8 cellular contexts compared by ENCODE assay signal in the genomic region with DNA sequence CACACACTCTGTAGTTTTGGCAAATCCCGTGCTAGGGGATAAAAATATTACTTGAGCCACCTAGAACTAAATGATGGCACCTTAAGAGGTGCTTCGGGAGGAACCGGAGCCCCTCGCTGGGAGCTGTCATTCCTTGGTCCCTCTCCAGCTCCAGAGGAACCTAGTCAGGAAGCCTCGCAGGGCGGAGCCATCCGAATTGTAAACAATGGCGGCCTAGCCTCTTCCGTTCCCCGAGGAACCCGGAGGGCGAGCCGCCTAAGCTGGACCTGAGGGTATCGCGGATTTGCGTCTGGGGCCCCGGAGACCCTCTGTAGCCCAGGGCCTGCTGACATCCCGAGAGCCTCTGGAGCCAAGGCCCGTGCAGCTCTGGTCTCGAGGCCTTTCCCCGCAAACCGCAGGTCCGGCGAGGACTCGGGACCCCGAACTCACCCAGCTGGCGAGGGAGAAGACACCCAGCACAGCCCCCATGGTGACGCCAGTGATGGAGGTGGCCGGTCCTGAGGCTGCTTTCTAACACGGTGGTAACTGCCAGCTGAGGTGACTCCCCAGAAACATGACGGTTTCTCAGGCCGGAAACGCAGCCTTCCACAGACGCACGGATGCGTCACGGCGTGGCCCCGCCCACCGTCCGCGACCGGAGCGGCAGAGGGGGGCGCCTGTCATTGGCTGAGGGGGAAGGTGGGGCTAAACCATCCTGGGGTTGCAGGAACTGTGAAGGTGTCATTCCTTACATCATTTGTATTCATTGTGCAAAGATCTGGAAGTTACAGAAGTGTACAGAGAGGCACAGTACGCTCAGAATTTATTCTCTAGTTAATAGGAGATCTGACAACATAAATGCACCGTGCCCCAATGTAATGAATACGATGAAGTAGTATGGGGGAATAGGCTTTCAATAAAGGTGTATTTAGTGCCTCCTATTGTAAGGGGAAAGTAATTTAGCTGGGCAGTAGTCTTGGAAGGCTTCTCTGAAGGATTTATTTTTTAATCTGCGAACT.
DNase-seq lines count a peak whose midpoint lies in the region; ATAC-seq lines count a peak whose summit lies in the region.

A gene (minus strand): TSS at position 587 of the 998 bp plus-strand sequence. CDS start 119 bp downstream, at position 468.

- peak within 1 kb of the TSS; percentile 93 to 96 for H3K27ac Mint-ChIP-seq in effector memory CD8-positive, alpha-beta T cell
- peak within 1 kb of the TSS; percentile 94 for H3K27ac Mint-ChIP-seq in memory B cell

- no peaks in the 10 kb centered on the region for H3K9me3 Mint-ChIP-seq in effector memory CD8-positive, alpha-beta T cell
- no peaks in the 10 kb centered on the region for H3K9me3 Mint-ChIP-seq in memory B cell

- peaks cover 35 to 44% of the 10 kb centered on the region in 2 donors for H3K4me1 Mint-ChIP-seq in effector memory CD8-positive, alpha-beta T cell (ENCODE audit: low read depth in 2 of 2)
- H3K4me1 Mint-ChIP-seq in memory B cell, result peaks cover 27% of the 10 kb centered on the region

- no peaks in the 10 kb centered on the region for H3K27me3 Mint-ChIP-seq in effector memory CD8-positive, alpha-beta T cell
- no peaks in the 10 kb centered on the region for H3K27me3 Mint-ChIP-seq in memory B cell

- ATAC-seq in GM21367 (IDR thresholded peaks at IDR 0.05; ENCODE audit: unreplicated experiment) (peak; percentile 91), memory B cell (ENCODE audit: low read depth) (peak; percentile 90)
- peak; percentile 92 for ATAC-seq in effector memory CD8-positive, alpha-beta T cell (replicated peaks)

- H3K36me3 Mint-ChIP-seq in effector memory CD8-positive, alpha-beta T cell (ENCODE audit: insufficient read depth), result peaks cover 16% of the 10 kb centered on the region
- H3K36me3 Mint-ChIP-seq in memory B cell, result peaks cover 2% of the 10 kb centered on the region

- DNase-seq in COR-L47 (lab: John Stamatoyannopoulos, UW) (peak; percentile 89), HUDEP-2 (lab: John Stamatoyannopoulos, UW; ENCODE audit: unreplicated experiment in 76 of 76) (peak in 75 of 76 experiments; percentile 14 to 96 (median 86)), NOMO-1 treated with dmso at 0.1 percent for 144 hours (lab: John Stamatoyannopoulos, UW; ENCODE audit: unreplicated experiment) (peak; percentile 91), memory B cell (ENCODE audit: low spot score in 2 of 2) (peak; percentile 95 to 97)
- peak; percentile 90 to 93 (median 93) for DNase-seq in activated CD8-positive, alpha-beta memory T cell treated with anti-CD3 and anti-CD28 coated beads for 48 hours (ENCODE audit: low read depth in 2 of 3, low spot score in 2 of 3)
- DNase-seq in effector memory CD8-positive, alpha-beta T cell, result peak; percentile 98 to 99 (median 98)
- peak; percentile 90 for DNase-seq in stimulated activated CD8-positive, alpha-beta memory T cell treated with anti-CD3 and anti-CD28 coated beads, Interleukin-12 subunit alpha, Interleukin-12 subunit beta, amount 100 ng/mL, for 24 hours (ENCODE audit: extremely low read depth)

- H3K4me3 Mint-ChIP-seq in effector memory CD8-positive, alpha-beta T cell, result peak within 1 kb of the TSS; percentile 82 to 91
- peak within 1 kb of the TSS; percentile 85 for H3K4me3 Mint-ChIP-seq in memory B cell

Comparison
In these comparisons a context has a peak if more than half of its experiments do, and no peak if none do; other contexts are left out.
1. Peak in every context shown above with its lines: DNase-seq and ATAC-seq.